Comparison of ENCODE assay signal across 25 cellular contexts in genomic region chr1:175978476-175978875, GRCh38.
DNase-seq lines count a peak whose midpoint lies in the region; ATAC-seq and TF ChIP-seq lines count a peak whose summit lies in the region.
"Had no signal": no experiment of that assay in that cellular context is flagged by ENCODE, and none has a peak within 500 bp of the region (broad histone marks: within the 10 kb centered on the region; RNA-seq: fewer than 3 reads in every experiment).

No MANE protein-coding gene starts in this region.

- POLR2A ChIA-PET in MCF 10A (lab: Yijun Ruan, JAX) = interaction anchor here (0.6 to 1.3 kb wide), 3 partner anchors 14 to 1627 kb away, joined by 3 read pairs; no protein-coding TSS in a partner anchor
- POLR2A ChIA-PET in CD8-positive, alpha-beta memory T cell (lab: Charles Lee) = no interaction called here

- no peaks in the 10 kb centered on the region for H3K27me3 Mint-ChIP-seq in MCF 10A (ENCODE audit: insufficient read depth, unreplicated experiment)
- no peaks in the 10 kb centered on the region for H3K27me3 Mint-ChIP-seq in CD8-positive, alpha-beta memory T cell
- H3K27me3 Mint-ChIP-seq: activated naive CD8-positive, alpha-beta T cell treated with anti-CD3 and anti-CD28 coated beads, Interleukin-2, amount 50 U/mL, for 24 hours; T-cell had no signal

- peaks cover 26% of the 10 kb centered on the region for H3K4me1 Mint-ChIP-seq in MCF 10A (ENCODE audit: insufficient read depth, unreplicated experiment)
- peaks cover 7 to 24% (median 24%) of the 10 kb centered on the region in 3 donors for H3K4me1 Mint-ChIP-seq in CD8-positive, alpha-beta memory T cell

- BruUV-seq in MCF 10A (replicated peaks; lab: Mats Ljungman, UMichigan) = no TSS peak

- TF ChIP-seq CTCF in MCF 10A (IDR thresholded peaks at IDR 0.05; ENCODE audit: unreplicated experiment) (no peak), breast epithelium (IDR thresholded peaks at IDR 0.05) (no peak), astrocyte of the cerebellum (IDR thresholded peaks at IDR 0.05; ENCODE audit: low read depth, low read length, missing control alignments) (no peak), fibroblast of villous mesenchyme (IDR thresholded peaks at IDR 0.05; ENCODE audit: insufficient read depth, low read depth, low read length) (no peak)

- H3K4me3 Mint-ChIP-seq in MCF 10A (ENCODE audit: unreplicated experiment) = no peak overlapping the region
- no peak overlapping the region for H3K4me3 Mint-ChIP-seq in CD8-positive, alpha-beta memory T cell
- H3K4me3 Mint-ChIP-seq: activated naive CD8-positive, alpha-beta T cell treated with anti-CD3 and anti-CD28 coated beads, Interleukin-2, amount 50 U/mL, for 24 hours; T-cell had no signal

- H3K27ac ChIP-seq in breast epithelium (no peak overlapping the region), right cardiac atrium (ENCODE audit: low read length) (no peak overlapping the region)
- H3K27ac ChIP-seq in CD8-positive, alpha-beta memory T cell (ENCODE audit: low read depth, low read length) = no peak overlapping the region
- H3K27ac ChIP-seq: left ventricle myocardium inferior, ovary, sigmoid colon, stomach, upper lobe of right lung, VCaP had no signal

- peaks cover 3% of the 10 kb centered on the region for H3K36me3 ChIP-seq in breast epithelium
- H3K36me3 ChIP-seq in CD8-positive, alpha-beta memory T cell (ENCODE audit: insufficient read depth, low read length) = peaks cover 3% of the 10 kb centered on the region
- H3K36me3 ChIP-seq: ovary had no signal

- intact Hi-C loops in MCF 10A (cut with micrococcal nuclease) (no loop called here), breast epithelium (cut with DNase I; ENCODE audit: low total_unique reads) (no loop called here), right cardiac atrium (cut with DNase I) (no loop called here)

- H3K4me3 ChIP-seq in breast epithelium (no peak overlapping the region), astrocyte of the cerebellum (ENCODE audit: low read depth, low read length) (no peak overlapping the region), fibroblast of villous mesenchyme (ENCODE audit: low read depth, low read length) (no peak overlapping the region), right cardiac atrium (ENCODE audit: low read length) (no peak overlapping the region)
- H3K4me3 ChIP-seq in CD8-positive, alpha-beta memory T cell (ENCODE audit: low read length) = no peak overlapping the region
- H3K4me3 ChIP-seq: HAP-1, left ventricle myocardium inferior, ovary, sigmoid colon, stomach, upper lobe of right lung had no signal

- H3K9me3 ChIP-seq in breast epithelium (peaks cover 0 to 14% of the 10 kb centered on the region in 2 donors), right cardiac atrium (ENCODE audit: control insufficient read depth, low read length) (no peaks in the 10 kb centered on the region)
- no peaks in the 10 kb centered on the region for H3K9me3 ChIP-seq in CD8-positive, alpha-beta memory T cell (ENCODE audit: low read length)
- H3K9me3 ChIP-seq: HAP-1, ovary had no signal

- H3K27ac Mint-ChIP-seq in MCF 10A (ENCODE audit: low read depth, unreplicated experiment) = peak overlapping the region; percentile 80
- H3K27ac Mint-ChIP-seq in CD8-positive, alpha-beta memory T cell = peak overlapping the region in 2 of 8 donors; percentile 24 to 43
- H3K27ac Mint-ChIP-seq: activated naive CD8-positive, alpha-beta T cell treated with anti-CD3 and anti-CD28 coated beads, Interleukin-2, amount 50 U/mL, for 24 hours; T-cell had no signal

- CTCF ChIA-PET in MCF 10A (lab: Yijun Ruan, JAX) = no interaction called here
- CTCF ChIA-PET in CD8-positive, alpha-beta memory T cell (lab: Charles Lee) = no interaction called here

- peak; percentile 33 for DNase-seq in MCF 10A (ENCODE audit: unreplicated experiment)
- DNase-seq in breast epithelium (ENCODE audit: low spot score in 2 of 2) = no peak
- DNase-seq in astrocyte of the cerebellum (ENCODE audit: low read depth) = peak; percentile 12
- peak; percentile 43 for DNase-seq in fibroblast of villous mesenchyme (ENCODE audit: low read depth)
- peak; percentile 13 for DNase-seq in stromal cell of bone marrow (ENCODE audit: low read depth)
- DNase-seq in CD8-positive, alpha-beta memory T cell = no peak
- no peak for DNase-seq in activated CD4-positive, alpha-beta T cell treated with anti-CD3 and anti-CD28 coated beads, Interleukin-2, amount 50 U/mL, for 1 hour
- no peak for DNase-seq in right cardiac atrium
- DNase-seq: activated CD4-positive, alpha-beta T cell treated with anti-CD3 and anti-CD28 coated beads, Interleukin-2, amount 50 U/mL, for 48 hours; activated naive CD8-positive, alpha-beta T cell treated with anti-CD3 and anti-CD28 coated beads, Interleukin-2, amount 50 U/mL, for 24 hours; COR-L47; KG1; left ventricle myocardium inferior; NCI-H1092 treated with DMSO at 0.1 percent for 48 hours; NCI-H2081 treated with DMSO at 0.1 percent for 48 hours; NCI-H524 treated with DMSO at 0.1 percent for 48 hours; ovary; sigmoid colon; stimulated activated CD4-positive, alpha-beta T cell treated with anti-CD3 and anti-CD28 coated beads, Interleukin-1b, Interleukin-23, amount 100 ng/mL, for 48 hours; stomach; T-cell; upper lobe of right lung had no signal

- H3K9me3 Mint-ChIP-seq in MCF 10A (ENCODE audit: unreplicated experiment) = peaks cover 26% of the 10 kb centered on the region
- H3K9me3 Mint-ChIP-seq in CD8-positive, alpha-beta memory T cell = peaks cover 0 to 12% (median 9%) of the 10 kb centered on the region in 5 donors

- in situ Hi-C loops in astrocyte of the cerebellum (cut with HindIII; ENCODE audit: low sequenced_read_pairs) = no loop called here

- ATAC-seq in right cardiac atrium = no peak
- ATAC-seq: Right ventricle myocardium inferior, T-cell, upper lobe of right lung had no signal

- no peak for TF ChIP-seq POLR2A in breast epithelium (IDR thresholded peaks at IDR 0.05)

- 96% methylated on average over 1 of the region's 1 CpG for WGBS in right cardiac atrium

- peaks cover 38% of the 10 kb centered on the region for H3K36me3 Mint-ChIP-seq in MCF 10A (ENCODE audit: insufficient read depth, unreplicated experiment)
- H3K36me3 Mint-ChIP-seq in CD8-positive, alpha-beta memory T cell = peaks cover 35 to 62% (median 37%) of the 10 kb centered on the region in 3 donors

- H3K27me3 ChIP-seq in breast epithelium = no peaks in the 10 kb centered on the region
- H3K27me3 ChIP-seq in CD8-positive, alpha-beta memory T cell (ENCODE audit: insufficient read depth, low read length, poor library complexity, severe bottlenecking) = no peaks in the 10 kb centered on the region
- no peaks in the 10 kb centered on the region for H3K27me3 ChIP-seq in right cardiac atrium (ENCODE audit: control insufficient read depth, insufficient read depth)
- H3K27me3 ChIP-seq: ovary, sigmoid colon, stomach, upper lobe of right lung had no signal

- H3K4me1 ChIP-seq in breast epithelium = no peaks in the 10 kb centered on the region
- no peaks in the 10 kb centered on the region for H3K4me1 ChIP-seq in CD8-positive, alpha-beta memory T cell (ENCODE audit: insufficient read depth, low read length)
- no peaks in the 10 kb centered on the region for H3K4me1 ChIP-seq in right cardiac atrium (ENCODE audit: control insufficient read depth, insufficient read depth, low read length)
- H3K4me1 ChIP-seq: HAP-1, upper lobe of right lung had no signal

Comparison
In these comparisons a context has a peak if more than half of its experiments do, and no peak if none do; other contexts are left out.
1. DNase-seq: peak in MCF 10A (single experiment), astrocyte of the cerebellum (single experiment), fibroblast of villous mesenchyme (single experiment) and stromal cell of bone marrow (single experiment); none in breast epithelium (0 of 2), CD8-positive, alpha-beta memory T cell (0 of 5), activated CD4-positive, alpha-beta T cell treated with anti-CD3 and anti-CD28 coated beads, Interleukin-2, amount 50 U/mL, for 1 hour (single experiment) and right cardiac atrium (0 of 3).